ENCODE assay signal across 9 cellular contexts in genomic region chr20:50186151-50186885, GRCh38. TPM values are rescaled to one million over a fixed set of nuclear protein-coding genes. Genes with fewer than 3 reads are reported as not detected.
A peak's percentile ranks its signal among the peaks of the same experiment; 100 is the strongest.
DNase-seq lines count a peak whose midpoint lies in the region; ATAC-seq, FAIRE-seq and TF ChIP-seq lines count a peak whose summit lies in the region.
"Had no signal": no experiment of that assay in that cellular context is flagged by ENCODE, and none has a peak within 500 bp of the region (broad histone marks: within the 10 kb centered on the region; RNA-seq: fewer than 3 reads in every experiment).

No MANE protein-coding gene starts in this region.

- no peaks in the 10 kb centered on the region for H3K9me2 ChIP-seq in PC-3 (replicated peaks; ENCODE audit: low read length)

- peaks cover 7% of the 10 kb centered on the region for H3K4me1 ChIP-seq in KMS-11 (ENCODE audit: low read depth, poor library complexity, severe bottlenecking)
- H3K4me1 ChIP-seq in PC-3 (ENCODE audit: insufficient read depth, low read length) = peaks cover 12% of the 10 kb centered on the region
- H3K4me1 ChIP-seq in esophagus squamous epithelium = peaks cover 6 to 28% (median 12%) of the 10 kb centered on the region in 3 donors

- POLR2A ChIA-PET in PC-3 (lab: Charles Lee; ENCODE audit: unreplicated experiment) = no interaction called here

- H3K9me3 ChIP-seq in PC-3 (ENCODE audit: low read length) = no peaks in the 10 kb centered on the region
- H3K9me3 ChIP-seq in esophagus squamous epithelium = no peaks in the 10 kb centered on the region

- intact Hi-C loops in PC-3 (cut with micrococcal nuclease) = loop anchor here (1.0 to 2.0 kb wide), 4 partner anchors 194 to 390 kb away; no protein-coding TSS in a partner anchor
- intact Hi-C loops in esophagus squamous epithelium (cut with DNase I) = loop anchor here (2.0 kb wide), 1 partner anchor 276 kb away; no protein-coding TSS in a partner anchor

- peak; percentile 36 for ATAC-seq in PC-3
- no peak for ATAC-seq in natural killer cell treated with Interleukin-12 subunit alpha and Interleukin-12 subunit beta and Interleukin-15 and Interleukin-18, amount 100 ng/mL, for 72 hours
- ATAC-seq in GM18517 (IDR thresholded peaks at IDR 0.05; ENCODE audit: unreplicated experiment) = no peak

- FAIRE-seq in D721Med (lab: Jason Lieb, UNC) = no peak

- no peak overlapping the region for H3K4me3 ChIP-seq in KMS-11 (IDR thresholded peaks at IDR 0.05; ENCODE audit: insufficient read depth, low read depth, low read length)
- no peak overlapping the region for H3K4me3 ChIP-seq in PC-3 (ENCODE audit: low read length)
- no peak overlapping the region for H3K4me3 ChIP-seq in esophagus squamous epithelium

- H3K27me3 ChIP-seq in KMS-11 (ENCODE audit: insufficient read depth, low read depth) (peaks cover 24% of the 10 kb centered on the region), PC-3 (ENCODE audit: low read length) (no peaks in the 10 kb centered on the region), esophagus squamous epithelium (no peaks in the 10 kb centered on the region)

- WGBS in esophagus squamous epithelium, 2 donors = 14 to 18% methylated on average over 15 to 16 of the region's 16 CpGs

- H3K9me3 Mint-ChIP-seq in natural killer cell treated with Interleukin-12 subunit alpha and Interleukin-12 subunit beta and Interleukin-15 and Interleukin-18, amount 100 ng/mL, for 72 hours = no peaks in the 10 kb centered on the region
- H3K9me3 Mint-ChIP-seq: T-helper 1 cell treated with Interleukin-12 subunit alpha and Interleukin-12 subunit beta and Interleukin-4 antibody, amounts not matched to agents 30 μg/mL and 1 μg/mL, for 36 hours had no signal

- H3K4me2 ChIP-seq in KMS-11 = no peak overlapping the region; the same call in 1 of the 2 replicates
- peak overlapping the region; percentile 30; the same call in 1 of the 2 replicates for H3K4me2 ChIP-seq in PC-3 (ENCODE audit: low read length)

- H3K79me2 ChIP-seq in KMS-11 (ENCODE audit: insufficient read depth, low read depth) = no peaks in the 10 kb centered on the region
- H3K79me2 ChIP-seq in PC-3 (ENCODE audit: low read length) = peaks cover 5% of the 10 kb centered on the region; the same call in 1 of the 2 replicates

- H3F3A ChIP-seq in PC-3 (ENCODE audit: low read length, unreplicated experiment) = no peaks in the 10 kb centered on the region

- TF ChIP-seq CTCF in D721Med (IDR thresholded peaks at IDR 0.05; ENCODE audit: insufficient read depth, missing control alignments) (peak; percentile 92), KMS-11 (conservative IDR thresholded peaks at IDR 0.05; ENCODE audit: low read depth, low read length) (peak; percentile 99), PC-3 (conservative IDR thresholded peaks at IDR 0.05; ENCODE audit: low read depth, low read length) (peak; percentile 99), esophagus squamous epithelium (IDR thresholded peaks at IDR 0.05) (peak; percentile 96 to 100 (median 99))

- peaks cover 4 to 21% of the 10 kb centered on the region in 2 donors for H3K4me1 Mint-ChIP-seq in natural killer cell treated with Interleukin-12 subunit alpha and Interleukin-12 subunit beta and Interleukin-15 and Interleukin-18, amount 100 ng/mL, for 72 hours (ENCODE audit: low read depth in 2 of 2)

- H4K20me1 ChIP-seq in KMS-11 (ENCODE audit: insufficient read depth) = no peaks in the 10 kb centered on the region
- no peaks in the 10 kb centered on the region for H4K20me1 ChIP-seq in PC-3 (ENCODE audit: low read length)

- CTCF ChIA-PET in PC-3 (lab: Charles Lee) = no interaction called here

- H3K36me3 Mint-ChIP-seq in natural killer cell treated with Interleukin-12 subunit alpha and Interleukin-12 subunit beta and Interleukin-15 and Interleukin-18, amount 100 ng/mL, for 72 hours = no peaks in the 10 kb centered on the region

- H2AFZ ChIP-seq in KMS-11 (ENCODE audit: low read depth) (peak overlapping the region; percentile 25; the same call in 1 of the 2 replicates), PC-3 (ENCODE audit: low read length) (peak overlapping the region; percentile 53)

- BruUV-seq in PC-3 (replicated peaks; lab: Mats Ljungman, UMichigan) = no TSS peak

- no peak for DNase-seq in D721Med (ENCODE audit: insufficient read length, low spot score)
- DNase-seq in PC-3 = peak; percentile 99
- DNase-seq in activated T-cell treated with anti-CD3 and anti-CD28 coated beads for 48 hours (ENCODE audit: low read depth) = peak; percentile 85
- peak; percentile 38 for DNase-seq in esophagus squamous epithelium (lab: John Stamatoyannopoulos, UW)
- DNase-seq in natural killer cell treated with Interleukin-12 subunit alpha and Interleukin-12 subunit beta and Interleukin-15 and Interleukin-18, amount 100 ng/mL, for 72 hours (ENCODE audit: low spot score) = peak; percentile 86
- peak; percentile 31 to 88 (median 80) for DNase-seq in stimulated activated naive CD4-positive, alpha-beta T cell (lab: John Stamatoyannopoulos, UW)

- H3K36me3 ChIP-seq in KMS-11 (ENCODE audit: insufficient read depth) = no peaks in the 10 kb centered on the region
- no peaks in the 10 kb centered on the region for H3K36me3 ChIP-seq in PC-3 (ENCODE audit: low read depth, low read length)
- no peaks in the 10 kb centered on the region for H3K36me3 ChIP-seq in esophagus squamous epithelium

- H3K9ac ChIP-seq in KMS-11 = no peak overlapping the region
- no peak overlapping the region for H3K9ac ChIP-seq in PC-3 (ENCODE audit: low read length)

- no peak overlapping the region for H3K27ac ChIP-seq in KMS-11
- no peak overlapping the region for H3K27ac ChIP-seq in PC-3 (ENCODE audit: low read length)
- peak overlapping the region in 2 of 4 donors; percentile 52 to 72 for H3K27ac ChIP-seq in esophagus squamous epithelium

- H3K4me3 Mint-ChIP-seq in natural killer cell treated with Interleukin-12 subunit alpha and Interleukin-12 subunit beta and Interleukin-15 and Interleukin-18, amount 100 ng/mL, for 72 hours = no peak overlapping the region
- H3K4me3 Mint-ChIP-seq: T-helper 1 cell treated with Interleukin-12 subunit alpha and Interleukin-12 subunit beta and Interleukin-4 antibody, amounts not matched to agents 30 μg/mL and 1 μg/mL, for 36 hours had no signal

- TF ChIP-seq POLR2A in esophagus squamous epithelium (IDR thresholded peaks at IDR 0.05) = no peak

- peak overlapping the region; percentile 42 to 84 for H3K27ac Mint-ChIP-seq in natural killer cell treated with Interleukin-12 subunit alpha and Interleukin-12 subunit beta and Interleukin-15 and Interleukin-18, amount 100 ng/mL, for 72 hours
- H3K27ac Mint-ChIP-seq: T-helper 1 cell treated with Interleukin-12 subunit alpha and Interleukin-12 subunit beta and Interleukin-4 antibody, amounts not matched to agents 30 μg/mL and 1 μg/mL, for 36 hours had no signal

- peaks cover 17% of the 10 kb centered on the region in 2 donors for H3K27me3 Mint-ChIP-seq in natural killer cell treated with Interleukin-12 subunit alpha and Interleukin-12 subunit beta and Interleukin-15 and Interleukin-18, amount 100 ng/mL, for 72 hours

RNA-seq across cellular contexts. Expression of gene CEBPB, which starts 4.3 kb away (rescaled TPM):
- total RNA-seq in PC-3 (2014; rRNA removed) (103 and 122 TPM in 2 replicates), esophagus squamous epithelium (10 to 100 TPM; 31.3 to 46.5 (median 38.2) TPM)
- 100 to 1,000 TPM; 153 to 167 TPM for total RNA-seq in natural killer cell treated with Interleukin-12 subunit alpha and Interleukin-12 subunit beta and Interleukin-15 and Interleukin-18, amount 100 ng/mL, for 72 hours

RNA-seq across cellular contexts. Expression of gene PEDS1, which starts 32.8 kb away (rescaled TPM):
- total RNA-seq in PC-3 (2014; rRNA removed) (53.8 and 59.1 TPM in 2 replicates), esophagus squamous epithelium (10 to 100 TPM; 32.8 to 54.0 (median 46.7) TPM)
- 10 to 100 TPM; 31.2 to 33.8 TPM for total RNA-seq in natural killer cell treated with Interleukin-12 subunit alpha and Interleukin-12 subunit beta and Interleukin-15 and Interleukin-18, amount 100 ng/mL, for 72 hours
